In genomic region chr5:177427211-177427822, GRCh38 we compare ENCODE assay signal across 8 cellular contexts. TPM values are rescaled to one million over a fixed set of nuclear protein-coding genes. Genes with fewer than 3 reads are reported as not detected.
DNase-seq lines count a peak whose midpoint lies in the region; ATAC-seq and TF ChIP-seq lines count a peak whose summit lies in the region.

No MANE protein-coding gene starts in this region.

- peak overlapping the region; percentile 71 for H3K4me3 ChIP-seq in MG63

- ATAC-seq in natural killer cell (no peak), HG02588 (IDR thresholded peaks at IDR 0.05; ENCODE audit: unreplicated experiment) (no peak), HG03135 (IDR thresholded peaks at IDR 0.05; ENCODE audit: unreplicated experiment) (no peak)

- H3K4me3 Mint-ChIP-seq in natural killer cell, result peak overlapping the region; percentile 90

- H3K9me3 Mint-ChIP-seq in natural killer cell, result no peaks in the 10 kb centered on the region

- no peaks in the 10 kb centered on the region for H3K27me3 ChIP-seq in MG63

- H3K9me3 ChIP-seq in MG63, result no peaks in the 10 kb centered on the region

- TF ChIP-seq CTCF in natural killer cell (IDR thresholded peaks at IDR 0.05), result no peak

- intact Hi-C loops in natural killer cell (cut with micrococcal nuclease), result loop anchor here (2.0 kb wide), 1 partner anchor 77 kb away; the partner anchor contains the start of gene LMAN2

- H3K36me3 ChIP-seq in MG63, result peaks cover 44% of the 10 kb centered on the region

- no peaks in the 10 kb centered on the region for H3K36me3 Mint-ChIP-seq in natural killer cell

- DNase-seq in ELR (ENCODE audit: low read depth) (peak; percentile 47), MG63 (peak; percentile 8), dermis blood vessel endothelial cell (peak; percentile 22), natural killer cell (peak; percentile 39), ureter (ENCODE audit: low spot score) (no peak), AG08396 (ENCODE audit: low spot score) (no peak)

- H3K4me1 Mint-ChIP-seq in natural killer cell, result peaks cover 67 to 77% of the 10 kb centered on the region in 2 donors

- H3K27ac Mint-ChIP-seq in natural killer cell, result peak overlapping the region; percentile 94 to 99

- H3K27me3 Mint-ChIP-seq in natural killer cell (ENCODE audit: low read depth in 2 of 2), result no peaks in the 10 kb centered on the region

RNA-seq across cellular contexts. Expression of gene GRK6, which starts 0.8 kb away (rescaled TPM):
- total RNA-seq in MG63 (2014; rRNA removed; shearing (Covaris generic); ENCODE audit: low replicate concordance), result 62.4 and 127 TPM in 2 replicates
- total RNA-seq in dermis blood vessel endothelial cell, result 22.0 and 32.3 TPM in 2 replicates
- 100 to 1,000 TPM; 173 to 221 (median 190) TPM for total RNA-seq in natural killer cell
- 30.8 TPM for total RNA-seq in ureter

RNA-seq across cellular contexts. Expression of gene F12, which starts 18.0 kb away (rescaled TPM):
- 1.3 and 2.3 TPM in 2 replicates for total RNA-seq in MG63 (2014; rRNA removed; shearing (Covaris generic); ENCODE audit: low replicate concordance)
- total RNA-seq in dermis blood vessel endothelial cell, result 0.85 and 1.3 TPM in 2 replicates
- total RNA-seq in natural killer cell, result 1 to 10 TPM in 1 of 3 donors, under 1 TPM in 2; 0.66 to 1.7 (median 0.93) TPM
- 1.3 TPM for total RNA-seq in ureter

RNA-seq across cellular contexts. Expression of gene PRR7, which starts 19.3 kb away (rescaled TPM):
- 61.4 and 68.2 TPM in 2 replicates for total RNA-seq in MG63 (2014; rRNA removed; shearing (Covaris generic); ENCODE audit: low replicate concordance)
- 4.5 and 4.8 TPM in 2 replicates for total RNA-seq in dermis blood vessel endothelial cell
- 10 to 100 TPM; 21.6 to 27.9 (median 23.3) TPM for total RNA-seq in natural killer cell
- 2.6 TPM for total RNA-seq in ureter

RNA-seq across cellular contexts. Expression of gene PFN3, which starts 26.9 kb away (rescaled TPM):
- not detected in 2 replicates for total RNA-seq in MG63 (2014; rRNA removed; shearing (Covaris generic); ENCODE audit: low replicate concordance)
- total RNA-seq in dermis blood vessel endothelial cell, result not detected in 2 replicates
- not detected for total RNA-seq in natural killer cell
- not detected for total RNA-seq in ureter

RNA-seq across cellular contexts. Expression of gene SLC34A1, which starts 43.1 kb away (rescaled TPM):
- total RNA-seq in MG63 (2014; rRNA removed; shearing (Covaris generic); ENCODE audit: low replicate concordance), result not detected in 2 replicates
- not detected in 2 replicates for total RNA-seq in dermis blood vessel endothelial cell
- total RNA-seq in natural killer cell, result under 1 TPM; 0.50 to 0.66 (median 0.63) TPM
- total RNA-seq in ureter, result not detected

Comparison
In these comparisons a context has a peak if more than half of its experiments do, and no peak if none do; other contexts are left out.
1. DNase-seq: peak in ELR (single experiment), MG63 (single experiment), dermis blood vessel endothelial cell (single experiment) and natural killer cell (single experiment); none in ureter (single experiment) and AG08396 (single experiment).